Comparison of ENCODE assay signal across 10 cellular contexts in genomic region chr11:63491240-63491587, GRCh38. TPM values are rescaled to one million over a fixed set of nuclear protein-coding genes. Genes with fewer than 3 reads are reported as not detected.
DNase-seq lines count a peak whose midpoint lies in the region; ATAC-seq and TF ChIP-seq lines count a peak whose summit lies in the region.
"Had no signal": no experiment of that assay in that cellular context is flagged by ENCODE, and none has a peak within 500 bp of the region (broad histone marks: within the 10 kb centered on the region; RNA-seq: fewer than 3 reads in every experiment).

No MANE protein-coding gene starts in this region.

- H3K4me3 Mint-ChIP-seq in nephron progenitor cell, result peak overlapping the region; percentile 89

- peak overlapping the region; percentile 29 for H3K4me3 ChIP-seq in A673 (ENCODE audit: low read depth, low read length, poor library complexity, severe bottlenecking)
- peak overlapping the region; percentile 48 for H3K4me3 ChIP-seq in NT2/D1 (ENCODE audit: insufficient read length, low read depth)
- H3K4me3 ChIP-seq in esophagus (ENCODE audit: low read depth in 1 of 2, low read length in 2 of 2), result peak overlapping the region; percentile 28 to 46

- H3K27me3 Mint-ChIP-seq in nephron progenitor cell (ENCODE audit: low read depth, poor library complexity), result peaks cover 68% of the 10 kb centered on the region

- CTCF ChIA-PET in A673 (lab: Charles Lee), result no interaction called here

- POLR2A ChIA-PET in A673 (lab: Charles Lee; ENCODE audit: low non-redundant PET), result no interaction called here

- ATAC-seq in GM18907 (IDR thresholded peaks at IDR 0.05; ENCODE audit: unreplicated experiment), result no peak

- H3K9me3 ChIP-seq in A673 (ENCODE audit: low read depth, low read length, poor library complexity, severe bottlenecking) (no peaks in the 10 kb centered on the region), NT2/D1 (ENCODE audit: insufficient read depth, low read length) (peaks cover 25% of the 10 kb centered on the region), esophagus (ENCODE audit: control insufficient read depth in 2 of 2, insufficient read depth in 1 of 2, low read depth in 1 of 2, low read length in 1 of 2) (no peaks in the 10 kb centered on the region)

- H3K4me1 Mint-ChIP-seq in nephron progenitor cell, result peaks cover 14% of the 10 kb centered on the region

- BruUV-seq in A673 (replicated peaks; lab: Mats Ljungman, UMichigan), result no TSS peak

- H3K36me3 ChIP-seq in A673 (ENCODE audit: insufficient read depth, low read length, poor library complexity, severe bottlenecking) (no peaks in the 10 kb centered on the region), NT2/D1 (ENCODE audit: insufficient read depth, insufficient read length, low read length) (no peaks in the 10 kb centered on the region), esophagus (ENCODE audit: control insufficient read depth in 2 of 2, insufficient read depth in 2 of 2, low read length in 1 of 2) (no peaks in the 10 kb centered on the region)

- H3K27ac ChIP-seq in A673 (ENCODE audit: low read depth, low read length, poor library complexity, severe bottlenecking), result no peak overlapping the region
- H3K27ac ChIP-seq in esophagus (ENCODE audit: low read depth in 2 of 2, low read length in 1 of 2), result peak overlapping the region; percentile 15 to 67

- H3K36me3 Mint-ChIP-seq in nephron progenitor cell (ENCODE audit: low read depth), result no peaks in the 10 kb centered on the region

- peaks cover 20% of the 10 kb centered on the region for H3K9me3 Mint-ChIP-seq in nephron progenitor cell

- no peak overlapping the region for H3K27ac Mint-ChIP-seq in nephron progenitor cell

- peak overlapping the region; percentile 81 for H3K9ac ChIP-seq in NT2/D1 (ENCODE audit: insufficient read length, low read depth)

- H3K4me1 ChIP-seq in A673 (ENCODE audit: insufficient read depth, low read length, poor library complexity, severe bottlenecking) (peaks cover 5% of the 10 kb centered on the region), NT2/D1 (ENCODE audit: insufficient read depth, insufficient read length) (no peaks in the 10 kb centered on the region), esophagus (ENCODE audit: control insufficient read depth in 2 of 2, insufficient read depth in 2 of 2, low read length in 1 of 2) (no peaks in the 10 kb centered on the region)

- peaks cover 72% of the 10 kb centered on the region for H3K27me3 ChIP-seq in A673 (replicated peaks; ENCODE audit: insufficient read depth, low read depth, low read length, poor library complexity)
- no peaks in the 10 kb centered on the region for H3K27me3 ChIP-seq in NT2/D1 (ENCODE audit: insufficient read depth, insufficient read length)
- H3K27me3 ChIP-seq in esophagus (ENCODE audit: control insufficient read depth in 1 of 2, insufficient read depth in 2 of 2, low read length in 2 of 2), result no peaks in the 10 kb centered on the region

- intact Hi-C loops in A673 (cut with micrococcal nuclease; ENCODE audit: unreplicated experiment), result no loop called here

- no peak for DNase-seq in A673 (ENCODE audit: low spot score)
- no peak for DNase-seq in NT2/D1 (ENCODE audit: low read depth, low spot score)
- DNase-seq in nephron progenitor cell, result no peak
- no peak for DNase-seq in SIG-M5 treated with dmso at 0.1 percent for 504 hours (lab: John Stamatoyannopoulos, UW; ENCODE audit: unreplicated experiment)
- no peak for DNase-seq in cortex of kidney (lab: John Stamatoyannopoulos, UW)
- DNase-seq in COR-L47 (lab: John Stamatoyannopoulos, UW), result no peak
- DNase-seq: DMS153, NCI-H1417 had no signal

- 2% methylated on average over 13 of the region's 13 CpGs for WGBS in esophagus, 2 donors

- TF ChIP-seq CTCF in A673 (conservative IDR thresholded peaks at IDR 0.05; ENCODE audit: low read depth, low read length) (no peak), nephron progenitor cell (IDR thresholded peaks at IDR 0.05) (no peak)

RNA-seq across cellular contexts. Expression of gene PLAAT5, which starts 0.2 kb away (rescaled TPM):
- not detected in 2 replicates for total RNA-seq in A673 (2021)
- under 1 TPM; 0.12 to 0.36 TPM for polyA plus RNA-seq in esophagus

RNA-seq across cellular contexts. Expression of gene LGALS12, which starts 14.7 kb away (rescaled TPM):
- not detected in 2 replicates for total RNA-seq in A673 (2021)
- under 1 TPM in 1 of 2 donors, not detected in 1; 0.04 TPM for polyA plus RNA-seq in esophagus

RNA-seq across cellular contexts. Expression of gene PLAAT4, which starts 45.4 kb away (rescaled TPM):
- total RNA-seq in A673 (2021), result 0.97 and 1.0 TPM in 2 replicates
- 10 to 100 TPM; 12.0 to 12.9 TPM for polyA plus RNA-seq in esophagus
